In the genomic region with DNA sequence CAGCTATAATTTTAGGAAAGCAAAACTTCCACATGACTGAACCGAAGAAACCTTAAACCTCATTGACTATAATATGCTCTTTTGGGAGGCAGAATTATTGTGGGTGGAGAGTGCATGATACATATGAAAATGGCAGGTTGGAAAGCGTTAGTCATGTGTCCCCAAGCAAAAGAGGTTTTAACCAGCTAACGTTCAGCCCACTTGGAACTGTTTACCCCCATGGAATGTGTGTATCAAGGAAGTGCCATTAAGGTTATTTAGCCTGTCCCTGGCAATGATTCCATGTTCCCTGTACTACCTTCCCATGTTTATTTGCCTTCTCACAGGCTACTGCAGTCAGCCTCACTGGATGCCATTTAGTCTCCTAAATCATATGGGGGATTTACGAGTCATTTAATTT, we compare ENCODE assay signal across 2 cellular contexts.
A peak's percentile ranks its signal among the peaks of the same experiment; 100 is the strongest.
TF ChIP-seq lines count a peak whose summit lies in the region.

No MANE protein-coding gene starts in this region.

TF ChIP-seq in SK-N-SH treated with all-trans-retinoic acid at 6 μM for 48 hours, 23 proteins besides CTCF, POLR2A, EP300 and RAD21:
- no peak for TF ChIP-seq CSDC2 (CRISPR knock-in tag; IDR thresholded peaks at IDR 0.05)
- TF ChIP-seq, protein P1, sequence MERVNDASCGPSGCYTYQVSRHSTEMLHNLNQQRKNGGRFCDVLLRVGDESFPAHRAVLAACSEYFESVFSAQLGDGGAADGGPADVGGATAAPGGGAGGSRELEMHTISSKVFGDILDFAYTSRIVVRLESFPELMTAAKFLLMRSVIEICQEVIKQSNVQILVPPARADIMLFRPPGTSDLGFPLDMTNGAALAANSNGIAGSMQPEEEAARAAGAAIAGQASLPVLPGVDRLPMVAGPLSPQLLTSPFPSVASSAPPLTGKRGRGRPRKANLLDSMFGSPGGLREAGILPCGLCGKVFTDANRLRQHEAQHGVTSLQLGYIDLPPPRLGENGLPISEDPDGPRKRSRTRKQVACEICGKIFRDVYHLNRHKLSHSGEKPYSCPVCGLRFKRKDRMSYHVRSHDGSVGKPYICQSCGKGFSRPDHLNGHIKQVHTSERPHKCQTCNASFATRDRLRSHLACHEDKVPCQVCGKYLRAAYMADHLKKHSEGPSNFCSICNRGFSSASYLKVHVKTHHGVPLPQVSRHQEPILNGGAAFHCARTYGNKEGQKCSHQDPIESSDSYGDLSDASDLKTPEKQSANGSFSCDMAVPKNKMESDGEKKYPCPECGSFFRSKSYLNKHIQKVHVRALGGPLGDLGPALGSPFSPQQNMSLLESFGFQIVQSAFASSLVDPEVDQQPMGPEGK (CRISPR knock-in tag; IDR thresholded peaks at IDR 0.05; ENCODE audit: borderline replicate concordance): 0 out of 2 replicates have a peak, but pooled peaks have one; percentile 9

TF ChIP-seq in HepG2, 621 proteins besides CTCF, POLR2A, EP300 and RAD21:
- no peak for TF ChIP-seq ZNF430 (CRISPR knock-in tag; IDR thresholded peaks at IDR 0.05)
- TF ChIP-seq, protein P1 (CRISPR knock-in tag; IDR thresholded peaks at IDR 0.05): no peak
- TF ChIP-seq HNRNPL (IDR thresholded peaks at IDR 0.05; ENCODE audit: low read depth, low read length): no peak
- no peak for TF ChIP-seq ARNTL (CRISPR knock-in tag; IDR thresholded peaks at IDR 0.05)
